ENCODE assay signal across 1 cellular context in genomic region chr22:20951151-20951931, GRCh38.
TF ChIP-seq lines count a peak whose summit lies in the region.

No MANE protein-coding gene starts in this region.

TF ChIP-seq in HepG2, 621 proteins besides CTCF, POLR2A, EP300 and RAD21 (continued from another document and continues in another):
- no peak for TF ChIP-seq HINFP (CRISPR knock-in tag; IDR thresholded peaks at IDR 0.05; ENCODE audit: low read depth)
- TF ChIP-seq ASH2L (IDR thresholded peaks at IDR 0.05; ENCODE audit: insufficient read length, low read depth, low read length) = peak; percentile 9
- TF ChIP-seq, protein P1, sequence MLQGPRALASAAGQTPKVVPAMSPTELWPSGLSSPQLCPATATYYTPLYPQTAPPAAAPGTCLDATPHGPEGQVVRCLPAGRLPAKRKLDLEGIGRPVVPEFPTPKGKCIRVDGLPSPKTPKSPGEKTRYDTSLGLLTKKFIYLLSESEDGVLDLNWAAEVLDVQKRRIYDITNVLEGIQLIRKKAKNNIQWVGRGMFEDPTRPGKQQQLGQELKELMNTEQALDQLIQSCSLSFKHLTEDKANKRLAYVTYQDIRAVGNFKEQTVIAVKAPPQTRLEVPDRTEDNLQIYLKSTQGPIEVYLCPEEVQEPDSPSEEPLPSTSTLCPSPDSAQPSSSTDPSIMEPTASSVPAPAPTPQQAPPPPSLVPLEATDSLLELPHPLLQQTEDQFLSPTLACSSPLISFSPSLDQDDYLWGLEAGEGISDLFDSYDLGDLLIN (CRISPR knock-in tag; IDR thresholded peaks at IDR 0.05; ENCODE audit: borderline replicate concordance) = no peak
- TF ChIP-seq, protein P2, sequence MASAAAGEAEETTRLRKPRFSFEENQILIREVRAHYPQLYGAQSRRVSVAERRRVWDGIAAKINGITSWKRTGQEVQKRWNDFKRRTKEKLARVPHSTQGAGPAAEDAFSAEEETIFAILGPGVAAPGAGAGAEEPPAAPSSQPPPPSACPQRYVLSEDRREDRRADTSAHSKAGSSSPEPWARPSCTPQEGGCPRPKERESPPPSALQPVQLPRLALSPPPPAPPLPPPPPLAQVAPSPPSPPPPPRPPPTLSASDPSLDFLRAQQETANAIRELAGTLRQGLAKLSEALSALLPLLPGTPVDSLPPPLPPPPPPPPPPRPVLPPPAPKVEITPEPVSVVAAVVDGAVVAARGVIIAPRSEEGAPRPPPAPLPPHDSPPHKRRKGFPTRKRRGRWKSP (CRISPR knock-in tag; IDR thresholded peaks at IDR 0.05) = 0 out of 2 replicates have a peak, but pooled peaks have one; percentile 10
- TF ChIP-seq ZNF224 (CRISPR knock-in tag; IDR thresholded peaks at IDR 0.05) = no peak
- TF ChIP-seq SUZ12 (IDR thresholded peaks at IDR 0.05; ENCODE audit: low read depth, low read length) = no peak
- peak; percentile 54 for TF ChIP-seq MED8 (CRISPR knock-in tag; IDR thresholded peaks at IDR 0.05; ENCODE audit: insufficient replicate concordance)
- peak; percentile 46; the same call in 1 of the 2 replicates for TF ChIP-seq ZNF317 (CRISPR knock-in tag; IDR thresholded peaks at IDR 0.05)
- TF ChIP-seq, protein P3, sequence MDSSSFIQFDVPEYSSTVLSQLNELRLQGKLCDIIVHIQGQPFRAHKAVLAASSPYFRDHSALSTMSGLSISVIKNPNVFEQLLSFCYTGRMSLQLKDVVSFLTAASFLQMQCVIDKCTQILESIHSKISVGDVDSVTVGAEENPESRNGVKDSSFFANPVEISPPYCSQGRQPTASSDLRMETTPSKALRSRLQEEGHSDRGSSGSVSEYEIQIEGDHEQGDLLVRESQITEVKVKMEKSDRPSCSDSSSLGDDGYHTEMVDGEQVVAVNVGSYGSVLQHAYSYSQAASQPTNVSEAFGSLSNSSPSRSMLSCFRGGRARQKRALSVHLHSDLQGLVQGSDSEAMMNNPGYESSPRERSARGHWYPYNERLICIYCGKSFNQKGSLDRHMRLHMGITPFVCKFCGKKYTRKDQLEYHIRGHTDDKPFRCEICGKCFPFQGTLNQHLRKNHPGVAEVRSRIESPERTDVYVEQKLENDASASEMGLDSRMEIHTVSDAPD (CRISPR knock-in tag; IDR thresholded peaks at IDR 0.05) = 0 out of 2 replicates have a peak, but pooled peaks have one; percentile 9
- TF ChIP-seq CEBPG (CRISPR knock-in tag; IDR thresholded peaks at IDR 0.05) = peak; percentile 47; the same call in 1 of the 2 replicates
- peak; percentile 8; the same call in 1 of the 2 replicates for TF ChIP-seq NCOR1 (IDR thresholded peaks at IDR 0.05; ENCODE audit: borderline replicate concordance, low read length)
- TF ChIP-seq FOXO1 (CRISPR knock-in tag; IDR thresholded peaks at IDR 0.05) = peak; percentile 24; the same call in 1 of the 2 replicates
- TF ChIP-seq ZNF609 (CRISPR knock-in tag; IDR thresholded peaks at IDR 0.05; ENCODE audit: borderline replicate concordance) = peak; percentile 72
- TF ChIP-seq MAFF (IDR thresholded peaks at IDR 0.05; ENCODE audit: low read depth, low read length) = peak; percentile 26; the same call in 1 of the 2 replicates
- no peak for TF ChIP-seq FOXC1 (CRISPR knock-in tag; IDR thresholded peaks at IDR 0.05; ENCODE audit: borderline replicate concordance)
- no peak for TF ChIP-seq ZBTB20 (CRISPR knock-in tag; IDR thresholded peaks at IDR 0.05; ENCODE audit: borderline replicate concordance, low read depth)
- TF ChIP-seq GFI1 (CRISPR knock-in tag; IDR thresholded peaks at IDR 0.05; ENCODE audit: borderline replicate concordance) = peak; percentile 37; the same call in 1 of the 2 replicates
- TF ChIP-seq ZNF12 (CRISPR knock-in tag; IDR thresholded peaks at IDR 0.05) = peak; percentile 23; the same call in 1 of the 2 replicates
- TF ChIP-seq, protein P4, sequence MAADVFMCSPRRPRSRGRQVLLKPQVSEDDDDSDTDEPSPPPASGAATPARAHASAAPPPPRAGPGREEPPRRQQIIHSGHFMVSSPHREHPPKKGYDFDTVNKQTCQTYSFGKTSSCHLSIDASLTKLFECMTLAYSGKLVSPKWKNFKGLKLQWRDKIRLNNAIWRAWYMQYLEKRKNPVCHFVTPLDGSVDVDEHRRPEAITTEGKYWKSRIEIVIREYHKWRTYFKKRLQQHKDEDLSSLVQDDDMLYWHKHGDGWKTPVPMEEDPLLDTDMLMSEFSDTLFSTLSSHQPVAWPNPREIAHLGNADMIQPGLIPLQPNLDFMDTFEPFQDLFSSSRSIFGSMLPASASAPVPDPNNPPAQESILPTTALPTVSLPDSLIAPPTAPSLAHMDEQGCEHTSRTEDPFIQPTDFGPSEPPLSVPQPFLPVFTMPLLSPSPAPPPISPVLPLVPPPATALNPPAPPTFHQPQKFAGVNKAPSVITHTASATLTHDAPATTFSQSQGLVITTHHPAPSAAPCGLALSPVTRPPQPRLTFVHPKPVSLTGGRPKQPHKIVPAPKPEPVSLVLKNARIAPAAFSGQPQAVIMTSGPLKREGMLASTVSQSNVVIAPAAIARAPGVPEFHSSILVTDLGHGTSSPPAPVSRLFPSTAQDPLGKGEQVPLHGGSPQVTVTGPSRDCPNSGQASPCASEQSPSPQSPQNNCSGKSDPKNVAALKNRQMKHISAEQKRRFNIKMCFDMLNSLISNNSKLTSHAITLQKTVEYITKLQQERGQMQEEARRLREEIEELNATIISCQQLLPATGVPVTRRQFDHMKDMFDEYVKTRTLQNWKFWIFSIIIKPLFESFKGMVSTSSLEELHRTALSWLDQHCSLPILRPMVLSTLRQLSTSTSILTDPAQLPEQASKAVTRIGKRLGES (CRISPR knock-in tag; IDR thresholded peaks at IDR 0.05; ENCODE audit: borderline replicate concordance) = no peak
- TF ChIP-seq ZNF251 (CRISPR knock-in tag; IDR thresholded peaks at IDR 0.05) = no peak
- no peak for TF ChIP-seq SIX4 (CRISPR knock-in tag; IDR thresholded peaks at IDR 0.05)
- TF ChIP-seq NR2F6 (IDR thresholded peaks at IDR 0.05) = 0 out of 2 replicates have a peak, but pooled peaks have one; percentile 24
- peak; percentile 40 for TF ChIP-seq NR2F6 (CRISPR knock-in tag; IDR thresholded peaks at IDR 0.05)
- TF ChIP-seq, protein P5, sequence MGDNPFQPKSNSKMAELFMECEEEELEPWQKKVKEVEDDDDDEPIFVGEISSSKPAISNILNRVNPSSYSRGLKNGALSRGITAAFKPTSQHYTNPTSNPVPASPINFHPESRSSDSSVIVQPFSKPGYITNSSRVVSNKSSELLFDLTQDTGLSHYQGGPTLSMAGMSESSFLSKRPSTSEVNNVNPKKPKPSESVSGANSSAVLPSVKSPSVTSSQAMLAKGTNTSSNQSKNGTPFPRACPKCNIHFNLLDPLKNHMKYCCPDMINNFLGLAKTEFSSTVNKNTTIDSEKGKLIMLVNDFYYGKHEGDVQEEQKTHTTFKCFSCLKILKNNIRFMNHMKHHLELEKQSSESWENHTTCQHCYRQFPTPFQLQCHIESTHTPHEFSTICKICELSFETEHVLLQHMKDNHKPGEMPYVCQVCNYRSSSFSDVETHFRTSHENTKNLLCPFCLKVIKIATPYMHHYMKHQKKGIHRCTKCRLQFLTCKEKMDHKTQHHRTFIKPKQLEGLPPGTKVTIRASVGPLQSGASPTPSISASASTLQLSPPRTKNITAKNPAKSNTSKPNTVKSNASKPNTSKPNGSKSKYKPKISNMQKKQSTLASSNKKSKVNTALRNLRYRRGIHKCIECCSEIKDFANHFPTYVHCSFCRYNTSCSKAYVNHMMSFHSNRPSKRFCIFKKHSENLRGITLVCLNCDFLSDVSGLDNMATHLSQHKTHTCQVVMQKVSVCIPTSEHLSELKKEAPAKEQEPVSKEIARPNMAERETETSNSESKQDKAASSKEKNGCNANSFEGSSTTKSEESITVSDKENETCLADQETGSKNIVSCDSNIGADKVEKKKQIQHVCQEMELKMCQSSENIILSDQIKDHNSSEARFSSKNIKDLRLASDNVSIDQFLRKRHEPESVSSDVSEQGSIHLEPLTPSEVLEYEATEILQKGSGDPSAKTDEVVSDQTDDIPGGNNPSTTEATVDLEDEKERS (CRISPR knock-in tag; IDR thresholded peaks at IDR 0.05) = no peak
- TF ChIP-seq TIGD3 (CRISPR knock-in tag; IDR thresholded peaks at IDR 0.05; ENCODE audit: borderline replicate concordance) = no peak
- TF ChIP-seq RFX1 (IDR thresholded peaks at IDR 0.05) = no peak
- TF ChIP-seq ZSCAN21 (CRISPR knock-in tag; IDR thresholded peaks at IDR 0.05; ENCODE audit: borderline replicate concordance) = no peak
- TF ChIP-seq NFIC (IDR thresholded peaks at IDR 0.05; ENCODE audit: low read length) = peak; percentile 26; the same call in 1 of the 2 replicates
- TF ChIP-seq ZNF510 (CRISPR knock-in tag; IDR thresholded peaks at IDR 0.05; ENCODE audit: low read depth) = 0 out of 2 replicates have a peak, but pooled peaks have one; percentile 68
- TF ChIP-seq TP53 (CRISPR knock-in tag; conservative IDR thresholded peaks at IDR 0.05) = no peak; the same call in 1 of the 2 replicates
- TF ChIP-seq NONO (IDR thresholded peaks at IDR 0.05) = no peak
- 0 out of 2 replicates have a peak, but pooled peaks have one; percentile 18 for TF ChIP-seq NONO (CRISPR knock-in tag; conservative IDR thresholded peaks at IDR 0.05)
- TF ChIP-seq SAP130 (CRISPR knock-in tag; IDR thresholded peaks at IDR 0.05; ENCODE audit: low read depth) = peak; percentile 79
- no peak for TF ChIP-seq ZBTB21 (CRISPR knock-in tag; IDR thresholded peaks at IDR 0.05)
- TF ChIP-seq PRDM4 (CRISPR knock-in tag; IDR thresholded peaks at IDR 0.05; ENCODE audit: borderline replicate concordance) = no peak
- TF ChIP-seq ZNF331 (CRISPR knock-in tag; IDR thresholded peaks at IDR 0.05) = peak; percentile 26; the same call in 1 of the 2 replicates
- TF ChIP-seq ZNF788 (CRISPR knock-in tag; IDR thresholded peaks at IDR 0.05; ENCODE audit: borderline replicate concordance) = no peak
- TF ChIP-seq SMARCE1 (IDR thresholded peaks at IDR 0.05; ENCODE audit: borderline replicate concordance) = no peak
